8 cellular contexts compared by ENCODE assay signal in genomic region chr20:45971675-45972499, GRCh38. TPM values are rescaled to one million over a fixed set of nuclear protein-coding genes. Genes with fewer than 3 reads are reported as not detected.
DNase-seq lines count a peak whose midpoint lies in the region; ATAC-seq and TF ChIP-seq lines count a peak whose summit lies in the region.

Gene ZNF335 (minus strand): TSS chr20:45972203. CDS start chr20:45971410, 793 bp downstream.

- H3K79me2 ChIP-seq in OCI-LY3 (ENCODE audit: low read length): peaks cover 24% of the 10 kb centered on the region

- peak within 1 kb of the TSS; percentile 98 for H2AFZ ChIP-seq in OCI-LY3 (ENCODE audit: low read depth, low read length)

- peaks cover 26% of the 10 kb centered on the region for H3K4me1 ChIP-seq in OCI-LY3 (ENCODE audit: low read length)

- H3K27me3 Mint-ChIP-seq in endothelial cell (ENCODE audit: unreplicated experiment): peaks cover 7% of the 10 kb centered on the region

- 0 out of 2 replicates have a peak, but pooled peaks cover 3% of the 10 kb centered on the region for H4K20me1 ChIP-seq in OCI-LY3 (ENCODE audit: insufficient read depth, low read length)

- H3K9me3 ChIP-seq in OCI-LY3 (ENCODE audit: insufficient read depth, low read length): no peaks in the 10 kb centered on the region

- H3K36me3 ChIP-seq in OCI-LY3 (replicated peaks; ENCODE audit: low read depth, low read length): peaks cover 26% of the 10 kb centered on the region

- no peaks in the 10 kb centered on the region for H3K27me3 ChIP-seq in OCI-LY3 (ENCODE audit: low read depth, low read length)

- DNase-seq in DMS 273 (lab: John Stamatoyannopoulos, UW; ENCODE audit: unreplicated experiment) (peak; percentile 98), HuH-7 (ENCODE audit: low spot score) (peak; percentile 97), endothelial cell (ENCODE audit: low spot score) (peak; percentile 94), midbrain (lab: John Stamatoyannopoulos, UW) (peak; percentile 96)
- DNase-seq in activated CD8-positive, alpha-beta memory T cell treated with anti-CD3 and anti-CD28 coated beads, Interleukin-2, amount 50 U/mL, for 48 hours: peak; percentile 97
- peak; percentile 89 to 90 for DNase-seq in stimulated activated CD8-positive, alpha-beta memory T cell treated with anti-CD3 and anti-CD28 coated beads, Interleukin-2, amount 100 ng/mL, for 1 hour (ENCODE audit: low read depth in 2 of 2)

- H3K36me3 Mint-ChIP-seq in endothelial cell (ENCODE audit: low read depth, unreplicated experiment): peaks cover 12% of the 10 kb centered on the region

- peak within 1 kb of the TSS; percentile 91 for H3K27ac ChIP-seq in OCI-LY3 (ENCODE audit: low read length)

- H3K9ac ChIP-seq in OCI-LY3 (ENCODE audit: low read length): peak within 1 kb of the TSS; percentile 91

- H3K4me3 Mint-ChIP-seq in endothelial cell (ENCODE audit: unreplicated experiment): peak within 1 kb of the TSS; percentile 93

- H3K27ac Mint-ChIP-seq in endothelial cell (ENCODE audit: unreplicated experiment): peak within 1 kb of the TSS; percentile 99

- peak; percentile 61 for ATAC-seq in GM21515 (IDR thresholded peaks at IDR 0.05; ENCODE audit: unreplicated experiment)

- TF ChIP-seq CTCF in OCI-LY3 (IDR thresholded peaks at IDR 0.05; ENCODE audit: low read depth, low read length) (no peak), endothelial cell (IDR thresholded peaks at IDR 0.05; ENCODE audit: unreplicated experiment) (peak; percentile 61)

- H3K9me3 Mint-ChIP-seq in endothelial cell (ENCODE audit: unreplicated experiment): no peaks in the 10 kb centered on the region

- peak within 1 kb of the TSS; percentile 97 for H3K4me2 ChIP-seq in OCI-LY3 (ENCODE audit: low read length)

- peak within 1 kb of the TSS; percentile 80 for H3K4me3 ChIP-seq in OCI-LY3 (ENCODE audit: low read length)

- peaks cover 11% of the 10 kb centered on the region for H3K4me1 Mint-ChIP-seq in endothelial cell (ENCODE audit: unreplicated experiment)

RNA-seq across cellular contexts. Expression of gene ZNF335, which starts in this region (rescaled TPM):
- total RNA-seq in endothelial cell (ENCODE audit: unreplicated experiment): 22.9 TPM

Comparison
In these comparisons a context has a peak if more than half of its experiments do, and no peak if none do; other contexts are left out.
1. Peak in every context shown above with its lines: DNase-seq, ATAC-seq, H3K4me3 ChIP-seq and H3K27ac ChIP-seq.